In genomic region chr22:49969751-49970527, GRCh38 we compare ENCODE assay signal across 1 cellular context.
TF ChIP-seq lines count a peak whose summit lies in the region.

No MANE protein-coding gene starts in this region.

TF ChIP-seq in H1, 55 proteins besides CTCF, POLR2A, EP300 and RAD21:
- TF ChIP-seq KDM1A (IDR thresholded peaks at IDR 0.05; ENCODE audit: borderline replicate concordance, low read length) (peak; percentile 43; the same call in 1 of the 2 replicates), NANOG (IDR thresholded peaks at IDR 0.05; ENCODE audit: insufficient read depth, low read depth, low read length, poor library complexity, severe bottlenecking) (no peak)
